Comparison of ENCODE assay signal across 15 cellular contexts in the genomic region with DNA sequence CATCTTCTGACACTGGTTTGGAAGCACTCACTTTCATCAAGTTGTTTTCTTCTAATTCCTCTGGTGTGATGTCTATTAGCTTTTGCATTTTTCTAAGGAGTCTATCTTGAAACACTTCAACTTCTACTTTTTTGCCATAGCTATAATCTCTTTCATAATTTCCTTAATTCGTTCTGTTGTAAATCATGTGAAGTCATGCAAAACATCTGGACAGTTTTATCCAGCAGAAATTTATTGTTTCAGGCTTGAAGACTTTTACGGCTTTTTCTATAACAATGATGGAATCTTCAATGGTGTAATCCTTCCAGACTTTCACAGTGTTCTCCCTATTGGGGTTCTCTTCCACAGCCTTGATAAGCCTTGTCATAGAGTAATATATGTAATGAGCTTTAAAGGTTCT.
A peak's percentile ranks its signal among the peaks of the same experiment; 100 is the strongest.
DNase-seq lines count a peak whose midpoint lies in the region; ATAC-seq and TF ChIP-seq lines count a peak whose summit lies in the region.
"Had no signal": no experiment of that assay in that cellular context is flagged by ENCODE, and none has a peak within 500 bp of the region (broad histone marks: within the 10 kb centered on the region; RNA-seq: fewer than 3 reads in every experiment).

No MANE protein-coding gene starts in this region.

- DNase-seq in EH (ENCODE audit: low read depth) (peak; percentile 51), M059J (ENCODE audit: low read depth) (peak; percentile 2), fibroblast of villous mesenchyme (ENCODE audit: low read depth) (peak; percentile 25), NCI-H1092 (lab: John Stamatoyannopoulos, UW) (no peak)
- DNase-seq: AML-193; Caco-2; CD4-positive, alpha-beta T cell; GF-D8; HCEC 1CT; IMR-90 had no signal

- no peak for TF ChIP-seq CTCF in fibroblast of villous mesenchyme (IDR thresholded peaks at IDR 0.05; ENCODE audit: insufficient read depth, low read depth, low read length)

- no peak overlapping the region for H3K4me3 ChIP-seq in fibroblast of villous mesenchyme (ENCODE audit: low read depth, low read length)
- H3K4me3 ChIP-seq: GM23338, K562 had no signal

- ATAC-seq in HG02610 (IDR thresholded peaks at IDR 0.05; ENCODE audit: unreplicated experiment): no peak
- no peak for ATAC-seq in GM21367 (IDR thresholded peaks at IDR 0.05; ENCODE audit: unreplicated experiment)
- no peak for ATAC-seq in GM21825 (IDR thresholded peaks at IDR 0.05; ENCODE audit: unreplicated experiment)
- ATAC-seq: GM23338, K562 had no signal
